In the genomic region with DNA sequence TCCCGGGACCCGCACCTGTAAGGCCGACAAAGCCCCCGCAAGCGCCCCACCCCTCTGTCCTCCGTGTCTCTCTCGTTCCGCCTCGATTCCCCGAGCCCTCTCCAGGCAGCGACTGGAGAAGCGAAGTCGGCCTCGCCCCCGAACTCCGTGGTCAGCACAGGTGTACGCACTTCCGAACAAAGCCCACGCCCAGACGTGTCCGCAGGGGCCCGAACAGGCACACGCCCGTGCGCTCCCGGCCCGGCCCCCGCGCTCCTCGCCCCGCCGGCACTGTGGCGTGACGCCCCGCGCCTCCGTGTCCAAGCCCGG, we compare ENCODE assay signal across 1 cellular context.
TF ChIP-seq lines count a peak whose summit lies in the region.

No MANE protein-coding gene starts in this region.

TF ChIP-seq in endothelial cell of umbilical vein, 7 proteins besides CTCF, POLR2A, EP300 and RAD21 (continued from another document):
- no peak for TF ChIP-seq GATA2 (IDR thresholded peaks at IDR 0.05; ENCODE audit: insufficient read depth, insufficient read length, low read depth, low read length)
TF ChIP-seq in endothelial cell of umbilical vein: peak in this region for 1.
